ENCODE assay signal across 22 cellular contexts in the genomic region with DNA sequence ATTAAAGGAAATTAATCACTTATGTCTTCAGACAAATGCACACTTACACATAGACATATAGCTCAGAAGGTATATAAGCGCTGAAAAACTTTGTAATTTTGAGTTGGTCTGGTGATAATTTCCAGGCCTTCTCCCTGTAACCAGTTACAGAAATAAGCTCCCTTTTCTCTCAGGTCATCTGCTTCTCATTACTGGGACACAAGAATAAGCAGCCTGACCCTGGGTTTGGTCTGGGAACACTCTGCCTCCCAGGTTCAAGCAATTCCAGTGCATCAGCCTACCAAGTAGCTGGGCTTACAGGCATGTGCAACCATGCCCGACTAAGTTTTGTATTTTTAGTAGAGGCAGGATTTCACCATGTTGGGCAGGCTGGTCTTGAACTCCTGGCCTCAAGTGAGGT.
"Had no signal": no experiment of that assay in that cellular context is flagged by ENCODE, and none has a peak within 500 bp of the region (broad histone marks: within the 10 kb centered on the region; RNA-seq: fewer than 3 reads in every experiment).

No MANE protein-coding gene starts in this region.

- H3K4me1 Mint-ChIP-seq: activated CD4-positive, alpha-beta memory T cell treated with anti-CD3 and anti-CD28 coated beads, Interleukin-2, amount 10 ng/mL, durations not matched to agents 7 days and 5 days; activated CD8-positive, alpha-beta memory T cell treated with anti-CD3 and anti-CD28 coated beads, Interleukin-2, amount 10 ng/mL, durations not matched to agents 7 days and 5 days; activated naive CD8-positive, alpha-beta T cell treated with anti-CD3 and anti-CD28 coated beads, Interleukin-2, amount 10 ng/mL, durations not matched to agents 7 days and 5 days; stimulated activated naive B cell treated with anti-CD40 and anti-IgM and Interleukin-4, amounts not matched to agents 10 μg/mL and 1 μg/mL and 100 μg/mL, for 72 hours had no signal

- H3K27ac ChIP-seq: body of pancreas, dorsolateral prefrontal cortex, thyroid gland had no signal

- H3K27ac Mint-ChIP-seq: activated CD4-positive, alpha-beta memory T cell treated with anti-CD3 and anti-CD28 coated beads, Interleukin-2, amount 10 ng/mL, durations not matched to agents 7 days and 5 days; activated CD8-positive, alpha-beta memory T cell treated with anti-CD3 and anti-CD28 coated beads, Interleukin-2, amount 10 ng/mL, durations not matched to agents 7 days and 5 days; activated naive CD8-positive, alpha-beta T cell treated with anti-CD3 and anti-CD28 coated beads, Interleukin-2, amount 10 ng/mL, durations not matched to agents 7 days and 5 days; stimulated activated naive B cell treated with anti-CD40 and anti-IgM and Interleukin-4, amounts not matched to agents 10 μg/mL and 1 μg/mL and 100 μg/mL, for 72 hours; T-helper 2 cell treated with Interferon-gamma antibody and Interleukin-4, amounts not matched to agents 5 μg/mL and 100 μg/mL, for 36 hours had no signal

- ATAC-seq: activated CD8-positive, alpha-beta memory T cell treated with anti-CD3 and anti-CD28 coated beads, Interleukin-2, amount 10 ng/mL, durations not matched to agents 7 days and 5 days; body of pancreas; left colon; stimulated activated naive B cell treated with anti-CD40 and anti-IgM and Interleukin-4, amounts not matched to agents 10 μg/mL and 1 μg/mL and 100 μg/mL, for 72 hours had no signal

- H3K4me3 Mint-ChIP-seq: activated CD4-positive, alpha-beta memory T cell treated with anti-CD3 and anti-CD28 coated beads, Interleukin-2, amount 10 ng/mL, durations not matched to agents 7 days and 5 days; activated CD8-positive, alpha-beta memory T cell treated with anti-CD3 and anti-CD28 coated beads, Interleukin-2, amount 10 ng/mL, durations not matched to agents 7 days and 5 days; activated naive CD8-positive, alpha-beta T cell treated with anti-CD3 and anti-CD28 coated beads, Interleukin-2, amount 10 ng/mL, durations not matched to agents 7 days and 5 days; stimulated activated naive B cell treated with anti-CD40 and anti-IgM and Interleukin-4, amounts not matched to agents 10 μg/mL and 1 μg/mL and 100 μg/mL, for 72 hours; T-helper 2 cell treated with Interferon-gamma antibody and Interleukin-4, amounts not matched to agents 5 μg/mL and 100 μg/mL, for 36 hours had no signal

- H3K36me3 Mint-ChIP-seq: activated CD8-positive, alpha-beta memory T cell treated with anti-CD3 and anti-CD28 coated beads, Interleukin-2, amount 10 ng/mL, durations not matched to agents 7 days and 5 days; activated naive CD8-positive, alpha-beta T cell treated with anti-CD3 and anti-CD28 coated beads, Interleukin-2, amount 10 ng/mL, durations not matched to agents 7 days and 5 days; stimulated activated naive B cell treated with anti-CD40 and anti-IgM and Interleukin-4, amounts not matched to agents 10 μg/mL and 1 μg/mL and 100 μg/mL, for 72 hours had no signal

- H3K9me3 Mint-ChIP-seq: activated CD4-positive, alpha-beta memory T cell treated with anti-CD3 and anti-CD28 coated beads, Interleukin-2, amount 10 ng/mL, durations not matched to agents 7 days and 5 days; activated naive CD8-positive, alpha-beta T cell treated with anti-CD3 and anti-CD28 coated beads, Interleukin-2, amount 10 ng/mL, durations not matched to agents 7 days and 5 days; stimulated activated naive B cell treated with anti-CD40 and anti-IgM and Interleukin-4, amounts not matched to agents 10 μg/mL and 1 μg/mL and 100 μg/mL, for 72 hours; T-helper 2 cell treated with Interferon-gamma antibody and Interleukin-4, amounts not matched to agents 5 μg/mL and 100 μg/mL, for 36 hours had no signal

- H3K4me3 ChIP-seq: body of pancreas, dorsolateral prefrontal cortex, lung, thyroid gland had no signal

- H3K9me3 ChIP-seq: body of pancreas, thyroid gland had no signal

- H3K27me3 Mint-ChIP-seq: stimulated activated naive B cell treated with anti-CD40 and anti-IgM and Interleukin-4, amounts not matched to agents 10 μg/mL and 1 μg/mL and 100 μg/mL, for 72 hours had no signal

- H3K36me3 ChIP-seq: thyroid gland had no signal

- FAIRE-seq: colon, urothelium cell line had no signal

- H3K27me3 ChIP-seq: body of pancreas, dorsolateral prefrontal cortex, thyroid gland had no signal

- DNase-seq: activated CD4-positive, alpha-beta memory T cell treated with anti-CD3 and anti-CD28 coated beads, Interleukin-2, amount 10 ng/mL, durations not matched to agents 7 days and 5 days; activated CD4-positive, alpha-beta T cell treated with anti-CD3 and anti-CD28 coated beads for 48 hours; activated CD4-positive, CD25-positive, alpha-beta regulatory T cell; activated CD8-positive, alpha-beta memory T cell treated with anti-CD3 and anti-CD28 coated beads, Interleukin-2, amount 10 ng/mL, durations not matched to agents 7 days and 5 days; activated naive CD4-positive, alpha-beta T cell treated with Interleukin-2 at 50 U/mL for 16 hours; activated naive CD8-positive, alpha-beta T cell treated with anti-CD3 and anti-CD28 coated beads, Interleukin-2, amount 10 ng/mL, durations not matched to agents 7 days and 5 days; body of pancreas; central memory CD4-positive, alpha-beta T cell; dorsolateral prefrontal cortex; glutamatergic neuron; hypothalamus; islet precursor cell; left colon; occipital lobe; posterior cingulate gyrus; retina; stimulated activated naive B cell treated with anti-CD40 and anti-IgM and Interleukin-4, amounts not matched to agents 10 μg/mL and 1 μg/mL and 100 μg/mL, for 72 hours; thyroid gland had no signal

- H3K4me1 ChIP-seq: body of pancreas, thyroid gland had no signal
